In genomic region chr5:435961-436640, GRCh38 we compare ENCODE assay signal across 11 cellular contexts. TPM values are rescaled to one million over a fixed set of nuclear protein-coding genes. Genes with fewer than 3 reads are reported as not detected.
DNase-seq lines count a peak whose midpoint lies in the region; TF ChIP-seq lines count a peak whose summit lies in the region.
"Had no signal": no experiment of that assay in that cellular context is flagged by ENCODE, and none has a peak within 500 bp of the region (broad histone marks: within the 10 kb centered on the region; RNA-seq: fewer than 3 reads in every experiment).

No MANE protein-coding gene starts in this region.

- TF ChIP-seq CTCF in KMS-11 (conservative IDR thresholded peaks at IDR 0.05; ENCODE audit: low read depth, low read length) (0 out of 2 replicates have a peak, but pooled peaks have one; percentile 24), astrocyte of the spinal cord (IDR thresholded peaks at IDR 0.05; ENCODE audit: low read depth, low read length) (peak; percentile 58), nephron (IDR thresholded peaks at IDR 0.05; ENCODE audit: unreplicated experiment in 3 of 3) (peak in 2 of 3 experiments; percentile 19 to 27)

- no peaks in the 10 kb centered on the region for H3K36me3 ChIP-seq in KMS-11 (ENCODE audit: insufficient read depth)

- no peaks in the 10 kb centered on the region for H4K20me1 ChIP-seq in KMS-11 (ENCODE audit: insufficient read depth)

- no peak overlapping the region for H2AFZ ChIP-seq in KMS-11 (ENCODE audit: low read depth)

- H3K4me2 ChIP-seq in KMS-11 = no peak overlapping the region

- H3K27me3 ChIP-seq in KMS-11 (ENCODE audit: insufficient read depth, low read depth) = no peaks in the 10 kb centered on the region

- no peak overlapping the region for H3K4me3 ChIP-seq in KMS-11 (IDR thresholded peaks at IDR 0.05; ENCODE audit: insufficient read depth, low read depth, low read length)
- no peak overlapping the region for H3K4me3 ChIP-seq in astrocyte of the spinal cord (ENCODE audit: low read depth, low read length)

- H3K9me3 Mint-ChIP-seq in nephron = no peaks in the 10 kb centered on the region
- H3K9me3 Mint-ChIP-seq: mesothelial cell of epicardium had no signal

- no peaks in the 10 kb centered on the region for H3K36me3 Mint-ChIP-seq in nephron (ENCODE audit: low read depth)
- H3K36me3 Mint-ChIP-seq: mesothelial cell of epicardium had no signal

- no peak overlapping the region for H3K27ac Mint-ChIP-seq in nephron
- H3K27ac Mint-ChIP-seq: mesothelial cell of epicardium had no signal

- no peak overlapping the region for H3K9ac ChIP-seq in KMS-11

- H3K27ac ChIP-seq in KMS-11 = no peak overlapping the region

- H3K4me1 ChIP-seq in KMS-11 (ENCODE audit: low read depth, poor library complexity, severe bottlenecking) = no peaks in the 10 kb centered on the region

- H3K79me2 ChIP-seq in KMS-11 (ENCODE audit: insufficient read depth, low read depth) = no peaks in the 10 kb centered on the region

- no peaks in the 10 kb centered on the region for H3K4me1 Mint-ChIP-seq in nephron
- H3K4me1 Mint-ChIP-seq: mesothelial cell of epicardium had no signal

- in situ Hi-C loops in astrocyte of the spinal cord (cut with HindIII; ENCODE audit: low sequenced_read_pairs) = no loop called here

- peaks cover 3% of the 10 kb centered on the region for H3K27me3 Mint-ChIP-seq in nephron (ENCODE audit: low read depth)

- DNase-seq in DMS53 treated with DMSO at 0.1 percent for 48 hours (lab: John Stamatoyannopoulos, UW; ENCODE audit: unreplicated experiment) (peak; percentile 30), astrocyte of the spinal cord (ENCODE audit: low read depth, low spot score) (no peak), T1000 (lab: John Stamatoyannopoulos, UW) (no peak), cerebellum (ENCODE audit: low spot score) (no peak), NOMO-1 (lab: John Stamatoyannopoulos, UW; ENCODE audit: unreplicated experiment in 2 of 2) (no peak), HPDE6-E6E7 (ENCODE audit: extremely low spot score) (no peak)
- DNase-seq: activated T-cell treated with anti-CD3 and anti-CD28 coated beads, Interleukin-2, amount 50 U/mL, for 48 hours; substantia nigra had no signal

- no peak overlapping the region for H3K4me3 Mint-ChIP-seq in nephron
- H3K4me3 Mint-ChIP-seq: mesothelial cell of epicardium had no signal

RNA-seq across cellular contexts. Expression of gene EXOC3, which starts 6.9 kb away (rescaled TPM):
- total RNA-seq in cerebellum = 27.8 TPM
